34 cellular contexts compared by ENCODE assay signal in the genomic region with DNA sequence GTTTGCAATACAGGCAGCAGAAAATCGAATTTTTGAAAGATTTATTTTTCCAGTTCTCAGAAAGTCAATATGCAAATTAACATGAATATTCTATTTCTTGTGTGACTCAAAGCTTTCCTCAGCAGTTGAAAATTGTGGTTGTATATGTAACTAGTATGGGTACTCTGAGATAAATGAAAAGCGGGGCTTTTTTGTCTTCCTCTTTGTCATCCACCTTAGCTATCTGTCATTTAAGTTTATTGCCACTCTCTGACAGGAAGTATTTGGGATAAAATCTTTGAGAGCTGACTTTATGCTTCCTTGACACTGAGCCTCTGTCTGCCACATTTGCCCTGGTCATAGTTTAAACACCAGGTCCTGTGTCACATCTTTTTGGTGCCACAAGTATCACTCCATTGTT.
DNase-seq lines count a peak whose midpoint lies in the region; ATAC-seq, FAIRE-seq and TF ChIP-seq lines count a peak whose summit lies in the region.
"Had no signal": no experiment of that assay in that cellular context is flagged by ENCODE, and none has a peak within 500 bp of the region (broad histone marks: within the 10 kb centered on the region; RNA-seq: fewer than 3 reads in every experiment).

No MANE protein-coding gene starts in this region.

- FAIRE-seq in endothelial cell of umbilical vein (lab: Jason Lieb, UNC) = peak; percentile 46
- FAIRE-seq: A204.1, D721Med, HepG2, keratinocyte, RCC 7860 had no signal

- peak; percentile 89 for ATAC-seq in activated CD4-positive, alpha-beta T cell treated with anti-CD3 and anti-CD28 coated beads for 36 hours
- peak; percentile 47 for ATAC-seq in GM19043 (IDR thresholded peaks at IDR 0.05; ENCODE audit: low read depth, unreplicated experiment)
- ATAC-seq in HG03175 (IDR thresholded peaks at IDR 0.05; ENCODE audit: unreplicated experiment) = no peak
- ATAC-seq: esophagus mucosa; HepG2; naive thymus-derived CD4-positive, alpha-beta T cell; right cardiac atrium had no signal

- peaks cover 45% of the 10 kb centered on the region for H3K4me1 ChIP-seq in SJSA1 (replicated peaks)
- H3K4me1 ChIP-seq in endothelial cell of umbilical vein (ENCODE audit: control insufficient read depth, extremely low read depth, insufficient read depth, low read length) = peaks cover 11% of the 10 kb centered on the region

- no peak for TF ChIP-seq POLR2A in endothelial cell of umbilical vein (IDR thresholded peaks at IDR 0.05; ENCODE audit: low read depth, low read length)

- H3K79me2 ChIP-seq in endothelial cell of umbilical vein (ENCODE audit: control insufficient read depth, insufficient read depth, low read length) = no peaks in the 10 kb centered on the region

- no peaks in the 10 kb centered on the region for H3K27me3 ChIP-seq in SJSA1 (replicated peaks)
- H3K27me3 ChIP-seq in endothelial cell of umbilical vein (ENCODE audit: control insufficient read depth in 2 of 2, insufficient read depth in 2 of 2, low read length in 2 of 2) = no peaks in the 10 kb centered on the region
- H3K27me3 ChIP-seq: adrenal gland, stomach, thyroid gland, vagina had no signal

- no peak overlapping the region for H3K4me2 ChIP-seq in endothelial cell of umbilical vein (ENCODE audit: insufficient read depth, low read length)
- H3K4me2 ChIP-seq: smooth muscle cell had no signal

- H3K9me1 ChIP-seq in endothelial cell of umbilical vein (replicated peaks; ENCODE audit: control insufficient read depth, extremely low read depth, insufficient read depth, low read length) = no peaks in the 10 kb centered on the region

- no peaks in the 10 kb centered on the region for H3K27me3 Mint-ChIP-seq in activated CD4-positive, alpha-beta T cell treated with anti-CD3 and anti-CD28 coated beads for 36 hours
- H3K27me3 Mint-ChIP-seq: CD4-positive, alpha-beta T cell; central memory CD8-positive, alpha-beta T cell; dendritic cell treated with granulocyte-macrophage colony-stimulating factor and Interleukin-4, amounts not matched to agents 40 ng/mL and 50 ng/mL, for 4 days; naive thymus-derived CD4-positive, alpha-beta T cell had no signal

- H3K4me1 Mint-ChIP-seq in activated CD4-positive, alpha-beta T cell treated with anti-CD3 and anti-CD28 coated beads for 36 hours = peaks cover 12% of the 10 kb centered on the region
- H3K4me1 Mint-ChIP-seq: central memory CD8-positive, alpha-beta T cell had no signal

- intact Hi-C loops in activated CD4-positive, alpha-beta T cell treated with anti-CD3 and anti-CD28 coated beads for 36 hours (cut with DNase I, micrococcal nuclease) = no loop called here
- intact Hi-C loops in endothelial cell of umbilical vein (cut with micrococcal nuclease) = no loop called here

- H3K9me3 Mint-ChIP-seq in activated CD4-positive, alpha-beta T cell treated with anti-CD3 and anti-CD28 coated beads for 36 hours (ENCODE audit: low read depth) = no peaks in the 10 kb centered on the region
- H3K9me3 Mint-ChIP-seq: CD4-positive, alpha-beta T cell; central memory CD8-positive, alpha-beta T cell; dendritic cell treated with granulocyte-macrophage colony-stimulating factor and Interleukin-4, amounts not matched to agents 40 ng/mL and 50 ng/mL, for 4 days; naive thymus-derived CD4-positive, alpha-beta T cell had no signal

- no peak overlapping the region for H2AFZ ChIP-seq in endothelial cell of umbilical vein (ENCODE audit: low read depth, low read length)

- dilution Hi-C loops in endothelial cell of umbilical vein (cut with MboI; ENCODE audit: extremely low pct_ligation_motif_present, low sequenced_read_pairs) = no loop called here

- TF ChIP-seq CTCF in endothelial cell of umbilical vein (IDR thresholded peaks at IDR 0.05; ENCODE audit: extremely low read depth in 1 of 2, insufficient read depth in 1 of 2, low read depth in 1 of 2, low read length in 2 of 2) = no peak

- H3K4me3 ChIP-seq in SJSA1 (no peak overlapping the region), endothelial cell of umbilical vein (replicated peaks in 1 of 3; ENCODE audit: insufficient read depth in 1 of 3, low read depth in 1 of 3, low read length in 3 of 3) (no peak overlapping the region)
- H3K4me3 ChIP-seq: adrenal gland, smooth muscle cell, stomach, thyroid gland, vagina had no signal

- H3K36me3 ChIP-seq in SJSA1 (peaks cover 60% of the 10 kb centered on the region), endothelial cell of umbilical vein (ENCODE audit: control insufficient read depth in 2 of 2, extremely low read depth in 1 of 2, insufficient read depth in 2 of 2, low read length in 2 of 2) (peaks cover 8 to 12% of the 10 kb centered on the region in 2 experiments)

- POLR2A ChIA-PET in activated CD4-positive, alpha-beta T cell treated with anti-CD3 and anti-CD28 coated beads for 36 hours (lab: Charles Lee) = no interaction called here
- POLR2A ChIA-PET in endothelial cell of umbilical vein (lab: Charles Lee) = interaction anchor here (0.6 kb wide), 1 partner anchor 360 kb away, joined by 3 read pairs; no protein-coding TSS in a partner anchor

- DNase-seq in activated CD4-positive, alpha-beta T cell treated with anti-CD3 and anti-CD28 coated beads for 36 hours = no peak
- DNase-seq in activated CD4-positive, alpha-beta T cell treated with anti-CD3 and anti-CD28 coated beads, Interleukin-2, amount 50 U/mL, for 1 hour = no peak
- DNase-seq in SJSA1 (ENCODE audit: low read depth in 1 of 2, low spot score in 2 of 2) (no peak), endothelial cell of umbilical vein (ENCODE audit: low read depth, low spot score) (no peak), middle frontal gyrus (ENCODE audit: extremely low spot score, low spot score) (no peak), NCI-H2196 (lab: John Stamatoyannopoulos, UW; ENCODE audit: unreplicated experiment) (no peak)
- DNase-seq: activated CD8-positive, alpha-beta memory T cell treated with anti-CD3 and anti-CD28 coated beads, Interleukin-2, amount 50 U/mL, for 48 hours; activated gamma-delta T cell; adrenal gland; AML-193; CD4-positive, alpha-beta T cell; DND-41; midbrain; naive thymus-derived CD4-positive, alpha-beta T cell; NCI-H146; NCI-H2107; NCI-H748 treated with DMSO at 0.1 percent for 48 hours; right cardiac atrium; SIG-M5; stomach; thyroid gland; WERI-Rb-1 had no signal

- peaks cover 36% of the 10 kb centered on the region for H3K36me3 Mint-ChIP-seq in activated CD4-positive, alpha-beta T cell treated with anti-CD3 and anti-CD28 coated beads for 36 hours (ENCODE audit: low read depth)

- H4K20me1 ChIP-seq in endothelial cell of umbilical vein (replicated peaks; ENCODE audit: control insufficient read depth, extremely low read depth, insufficient read depth, low read length) = no peaks in the 10 kb centered on the region

- BruUV-seq in endothelial cell of umbilical vein (replicated peaks; lab: Mats Ljungman, UMichigan) = no TSS peak

- no peak overlapping the region for H3K4me3 Mint-ChIP-seq in activated CD4-positive, alpha-beta T cell treated with anti-CD3 and anti-CD28 coated beads for 36 hours
- H3K4me3 Mint-ChIP-seq: CD4-positive, alpha-beta T cell; central memory CD8-positive, alpha-beta T cell; dendritic cell treated with granulocyte-macrophage colony-stimulating factor and Interleukin-4, amounts not matched to agents 40 ng/mL and 50 ng/mL, for 4 days; naive thymus-derived CD4-positive, alpha-beta T cell had no signal

- peak overlapping the region; percentile 57 for H3K27ac ChIP-seq in SJSA1
- H3K27ac ChIP-seq in endothelial cell of umbilical vein (ENCODE audit: insufficient read depth, low read depth, low read length) = no peak overlapping the region
- H3K27ac ChIP-seq: adrenal gland, stomach, thyroid gland, vagina, WERI-Rb-1 had no signal

- H3K27ac Mint-ChIP-seq in activated CD4-positive, alpha-beta T cell treated with anti-CD3 and anti-CD28 coated beads for 36 hours = peak overlapping the region; percentile 51
- H3K27ac Mint-ChIP-seq: CD4-positive, alpha-beta T cell; dendritic cell treated with granulocyte-macrophage colony-stimulating factor and Interleukin-4, amounts not matched to agents 40 ng/mL and 50 ng/mL, for 4 days; naive thymus-derived CD4-positive, alpha-beta T cell had no signal

- H3K9ac ChIP-seq in endothelial cell of umbilical vein (replicated peaks; ENCODE audit: extremely low read depth, insufficient read depth, low read length) = no peak overlapping the region

- H3K9me3 ChIP-seq in SJSA1 (replicated peaks) (no peaks in the 10 kb centered on the region), endothelial cell of umbilical vein (replicated peaks; ENCODE audit: control insufficient read depth, insufficient read depth, low read length) (no peaks in the 10 kb centered on the region)
- H3K9me3 ChIP-seq: adrenal gland, stomach, thyroid gland, vagina had no signal

- CTCF ChIA-PET in activated CD4-positive, alpha-beta T cell treated with anti-CD3 and anti-CD28 coated beads for 36 hours (lab: Charles Lee) = interaction anchor here (0.7 to 1.4 kb wide), 2 partner anchors 16 to 1996 kb away, joined by 3 to 5 read pairs; no protein-coding TSS in a partner anchor
- CTCF ChIA-PET in endothelial cell of umbilical vein (lab: Charles Lee) = interaction anchor here (0.5 to 0.7 kb wide), 2 partner anchors 144 to 266 kb away, joined by 3 read pairs; no protein-coding TSS in a partner anchor

TF ChIP-seq in endothelial cell of umbilical vein, 7 proteins besides CTCF, POLR2A, EP300 and RAD21:
- TF ChIP-seq JUN (IDR thresholded peaks at IDR 0.05; ENCODE audit: borderline replicate concordance, insufficient read depth, insufficient read length, low read depth) (no peak), MYC (IDR thresholded peaks at IDR 0.05; ENCODE audit: low read depth, low read length) (no peak), POLR2AphosphoS5 (IDR thresholded peaks at IDR 0.05; ENCODE audit: insufficient read depth, low read depth, low read length) (no peak)
